12 cellular contexts compared by ENCODE assay signal in the genomic region with DNA sequence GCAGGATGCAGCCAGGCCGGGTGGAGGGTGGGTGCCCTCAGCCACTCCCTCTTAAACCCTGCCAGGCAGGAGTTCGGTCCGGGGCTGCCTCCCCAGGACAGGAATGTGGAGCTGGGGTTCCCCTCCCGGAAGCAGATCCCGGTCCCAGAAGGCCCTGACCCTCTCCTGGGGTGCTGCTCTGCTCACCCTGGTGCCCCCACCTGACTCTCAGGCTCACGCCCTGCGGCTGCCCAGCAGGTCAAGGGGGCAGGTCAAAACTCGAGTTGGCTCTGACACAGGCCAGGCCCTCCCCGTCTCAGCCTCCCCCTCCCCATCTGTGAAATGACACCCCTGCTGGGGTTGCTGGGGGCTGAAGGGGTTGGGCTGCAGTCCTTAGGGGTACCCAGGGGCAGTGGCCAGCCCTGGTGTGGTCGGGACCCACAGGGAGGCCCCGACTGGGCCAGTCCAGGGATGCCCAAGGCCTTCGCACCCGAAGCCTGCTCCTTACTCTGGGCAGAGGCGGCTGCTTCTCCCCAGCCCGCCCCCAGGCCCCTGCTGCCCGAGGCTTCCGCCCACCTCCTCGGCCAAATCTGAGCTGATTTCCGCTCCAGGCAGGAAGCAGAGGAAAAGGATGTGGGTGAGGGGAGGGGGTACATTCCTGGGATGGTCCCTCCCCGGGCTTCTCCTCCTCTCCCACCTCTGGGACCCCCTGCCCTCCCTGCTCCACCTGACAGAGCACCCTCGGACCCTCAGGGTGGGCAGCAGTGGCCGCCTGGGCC. TPM values are rescaled to one million over a fixed set of nuclear protein-coding genes. Genes with fewer than 3 reads are reported as not detected.
DNase-seq lines count a peak whose midpoint lies in the region; ATAC-seq and TF ChIP-seq lines count a peak whose summit lies in the region.
"Had no signal": no experiment of that assay in that cellular context is flagged by ENCODE, and none has a peak within 500 bp of the region (broad histone marks: within the 10 kb centered on the region; RNA-seq: fewer than 3 reads in every experiment).

No MANE protein-coding gene starts in this region.

- no peaks in the 10 kb centered on the region for H3K36me3 Mint-ChIP-seq in natural killer cell treated with Interleukin-12 subunit alpha and Interleukin-12 subunit beta and Interleukin-15 and Interleukin-18, amount 100 ng/mL, for 72 hours
- no peaks in the 10 kb centered on the region for H3K36me3 Mint-ChIP-seq in natural killer cell
- H3K36me3 Mint-ChIP-seq: brain, WTC11 had no signal

- peak; percentile 60 for DNase-seq in natural killer cell treated with Interleukin-12 subunit alpha and Interleukin-12 subunit beta and Interleukin-15 and Interleukin-18, amount 100 ng/mL, for 72 hours (ENCODE audit: low spot score)
- DNase-seq in natural killer cell = no peak
- DNase-seq in coronary artery (ENCODE audit: low spot score) = no peak
- no peak for DNase-seq in mesenteric fat pad (ENCODE audit: low spot score)
- DNase-seq in EL = no peak
- DNase-seq in NCI-H1092 (lab: John Stamatoyannopoulos, UW) = no peak

- H3K9me3 Mint-ChIP-seq in natural killer cell treated with Interleukin-12 subunit alpha and Interleukin-12 subunit beta and Interleukin-15 and Interleukin-18, amount 100 ng/mL, for 72 hours = no peaks in the 10 kb centered on the region
- H3K9me3 Mint-ChIP-seq in natural killer cell = no peaks in the 10 kb centered on the region
- H3K9me3 Mint-ChIP-seq: brain, WTC11 had no signal

- 66% methylated on average over 7 to 14 of the region's 22 CpGs for WGBS in mesodermal cell (ENCODE audit: insufficient coverage in 2 of 2), 2 experiments

- intact Hi-C loops in natural killer cell (cut with micrococcal nuclease) = no loop called here

- TF ChIP-seq CTCF in natural killer cell (IDR thresholded peaks at IDR 0.05) (no peak), coronary artery (IDR thresholded peaks at IDR 0.05) (no peak)

- H3K9me3 ChIP-seq in mesodermal cell (ENCODE audit: control insufficient read depth, low read length) = no peaks in the 10 kb centered on the region
- H3K9me3 ChIP-seq: neutrophil had no signal

- H3K4me3 Mint-ChIP-seq in natural killer cell treated with Interleukin-12 subunit alpha and Interleukin-12 subunit beta and Interleukin-15 and Interleukin-18, amount 100 ng/mL, for 72 hours = no peak overlapping the region
- H3K4me3 Mint-ChIP-seq in natural killer cell = no peak overlapping the region
- H3K4me3 Mint-ChIP-seq: WTC11 had no signal

- H3K36me3 ChIP-seq in mesodermal cell (ENCODE audit: control insufficient read depth, insufficient read depth, low read length) = no peaks in the 10 kb centered on the region
- H3K36me3 ChIP-seq: neutrophil had no signal

- peaks cover 0 to 5% of the 10 kb centered on the region in 2 donors for H3K4me1 Mint-ChIP-seq in natural killer cell treated with Interleukin-12 subunit alpha and Interleukin-12 subunit beta and Interleukin-15 and Interleukin-18, amount 100 ng/mL, for 72 hours (ENCODE audit: low read depth in 2 of 2)
- peaks cover 0 to 22% of the 10 kb centered on the region in 2 donors for H3K4me1 Mint-ChIP-seq in natural killer cell

- no peaks in the 10 kb centered on the region for H3K27me3 Mint-ChIP-seq in natural killer cell treated with Interleukin-12 subunit alpha and Interleukin-12 subunit beta and Interleukin-15 and Interleukin-18, amount 100 ng/mL, for 72 hours
- H3K27me3 Mint-ChIP-seq in natural killer cell (ENCODE audit: low read depth in 2 of 2) = no peaks in the 10 kb centered on the region
- H3K27me3 Mint-ChIP-seq: brain had no signal

- peaks cover 23% of the 10 kb centered on the region for H3K4me1 ChIP-seq in mesodermal cell (ENCODE audit: control insufficient read depth, insufficient read depth, low read length, poor library complexity, severe bottlenecking)

- H3K4me3 ChIP-seq in coronary artery (peak overlapping the region; percentile 50), mesodermal cell (ENCODE audit: extremely low read depth, insufficient read depth, low read length, poor library complexity, severe bottlenecking) (no peak overlapping the region)

- no peak overlapping the region for H3K27ac Mint-ChIP-seq in natural killer cell treated with Interleukin-12 subunit alpha and Interleukin-12 subunit beta and Interleukin-15 and Interleukin-18, amount 100 ng/mL, for 72 hours
- H3K27ac Mint-ChIP-seq in natural killer cell = peak overlapping the region in 1 of 2 donors; percentile 22

- H3K27ac ChIP-seq in coronary artery (peak overlapping the region in 1 of 2 donors; percentile 80), mesodermal cell (ENCODE audit: low read depth, low read length, severe bottlenecking) (peak overlapping the region; percentile 49)
- H3K27ac ChIP-seq: neutrophil had no signal

- ATAC-seq in natural killer cell treated with Interleukin-12 subunit alpha and Interleukin-12 subunit beta and Interleukin-15 and Interleukin-18, amount 100 ng/mL, for 72 hours = no peak
- ATAC-seq in natural killer cell (no peak), HG03097 (IDR thresholded peaks at IDR 0.05; ENCODE audit: low FRiP score, unreplicated experiment) (no peak)

RNA-seq across cellular contexts. Expression of a gene that starts 3.9 kb away (rescaled TPM):
- 1 to 10 TPM in 1 of 2 donors, under 1 TPM in 1; 0.88 to 2.6 TPM for total RNA-seq in natural killer cell treated with Interleukin-12 subunit alpha and Interleukin-12 subunit beta and Interleukin-15 and Interleukin-18, amount 100 ng/mL, for 72 hours
- 1 to 10 TPM in 2 of 3 donors, under 1 TPM in 1; 0.88 to 2.3 (median 1.2) TPM for total RNA-seq in natural killer cell
- polyA plus RNA-seq in mesodermal cell (2013, experiment 1 of 2) = 28.9 TPM
- 18.4 TPM for polyA plus RNA-seq in mesodermal cell (2013, experiment 2 of 2)
- total RNA-seq in mesenteric fat pad = 16.3 TPM

RNA-seq across cellular contexts. Expression of a gene that starts 28.4 kb away (rescaled TPM):
- total RNA-seq in natural killer cell treated with Interleukin-12 subunit alpha and Interleukin-12 subunit beta and Interleukin-15 and Interleukin-18, amount 100 ng/mL, for 72 hours = 10 to 100 TPM; 31.1 to 38.4 TPM
- total RNA-seq in natural killer cell (10 to 100 TPM; 16.3 to 24.6 (median 19.2) TPM), mesenteric fat pad (9.2 TPM)
- 19.6 TPM for polyA plus RNA-seq in mesodermal cell (2013, experiment 1 of 2)
- polyA plus RNA-seq in mesodermal cell (2013, experiment 2 of 2) = 15.5 TPM

RNA-seq across cellular contexts. Expression of a gene that starts 50.8 kb away (rescaled TPM):
- total RNA-seq in natural killer cell treated with Interleukin-12 subunit alpha and Interleukin-12 subunit beta and Interleukin-15 and Interleukin-18, amount 100 ng/mL, for 72 hours = 10 to 100 TPM; 58.8 to 90.3 TPM
- total RNA-seq in natural killer cell (10 to 100 TPM; 42.9 to 53.8 (median 52.6) TPM), mesenteric fat pad (39.2 TPM)
- 60.0 TPM for polyA plus RNA-seq in mesodermal cell (2013, experiment 1 of 2)
- 50.4 TPM for polyA plus RNA-seq in mesodermal cell (2013, experiment 2 of 2)

RNA-seq across cellular contexts. Expression of a gene that starts 54.9 kb away (rescaled TPM):
- not detected for total RNA-seq in natural killer cell treated with Interleukin-12 subunit alpha and Interleukin-12 subunit beta and Interleukin-15 and Interleukin-18, amount 100 ng/mL, for 72 hours
- total RNA-seq in natural killer cell (not detected), mesenteric fat pad (not detected)
- polyA plus RNA-seq in mesodermal cell (2013, experiment 1 of 2) = not detected
- polyA plus RNA-seq in mesodermal cell (2013, experiment 2 of 2) = not detected
- total RNA-seq: glomerular endothelial cell had no signal
